8 cellular contexts compared by ENCODE assay signal in the genomic region with DNA sequence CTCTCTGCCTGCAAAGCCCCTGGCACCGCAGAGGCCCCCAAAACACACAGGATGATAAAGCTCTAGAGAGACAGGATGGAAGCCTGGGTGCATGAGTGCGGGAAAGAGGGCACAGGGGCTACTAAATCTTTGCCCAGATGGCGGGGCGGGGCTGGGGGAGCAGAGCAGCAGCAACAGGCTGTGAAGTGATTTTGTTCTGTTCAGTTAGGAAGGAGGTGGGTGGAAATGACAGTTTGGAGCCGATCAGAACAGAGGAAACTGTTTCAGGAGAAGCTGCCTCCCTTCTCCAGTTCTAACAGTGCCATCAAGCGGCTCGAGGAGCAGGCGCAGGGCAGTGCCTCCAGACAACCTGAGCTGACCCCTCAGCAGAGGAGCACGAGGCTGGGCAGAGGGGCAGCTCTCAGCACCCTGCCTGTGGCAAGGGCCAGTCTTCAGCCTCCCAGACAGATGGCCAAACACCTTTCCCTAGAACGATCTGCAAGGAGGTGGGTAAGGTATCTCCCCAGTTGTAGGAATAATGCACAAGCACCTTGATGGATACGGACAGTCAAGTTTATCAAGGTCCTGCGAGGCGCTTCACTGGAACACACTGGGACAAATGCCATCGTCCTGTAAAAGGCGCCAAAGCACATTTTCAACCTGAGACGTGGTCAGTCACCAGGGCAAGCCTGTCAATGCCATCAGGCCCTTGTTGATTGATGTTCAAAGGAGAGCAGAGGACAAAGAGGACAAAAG. TPM values are rescaled to one million over a fixed set of nuclear protein-coding genes. Genes with fewer than 3 reads are reported as not detected.
DNase-seq lines count a peak whose midpoint lies in the region; ATAC-seq and TF ChIP-seq lines count a peak whose summit lies in the region.

No MANE protein-coding gene starts in this region.

- H3K56ac ChIP-seq in mesendoderm (ENCODE audit: low read length) = peak overlapping the region; percentile 35

- H3K79me1 ChIP-seq in mesendoderm (ENCODE audit: low read length) = no peaks in the 10 kb centered on the region

- H4K5ac ChIP-seq in mesendoderm (ENCODE audit: low read length) = no peak overlapping the region

- H3K4me1 ChIP-seq in mesendoderm (ENCODE audit: control insufficient read depth, low read depth, low read length) = no peaks in the 10 kb centered on the region

- no peak overlapping the region for H3K4me2 ChIP-seq in mesendoderm (ENCODE audit: low read length)

- H3K4me3 ChIP-seq in BJ (ENCODE audit: low read depth, low read length) (0 out of 2 replicates have a peak overlapping the region, but pooled peaks have one; percentile 11), mesendoderm (ENCODE audit: low read length) (no peak overlapping the region)

- H3K36me3 ChIP-seq in BJ (ENCODE audit: control insufficient read depth, insufficient read depth, low read length) (no peaks in the 10 kb centered on the region), mesendoderm (ENCODE audit: control insufficient read depth, insufficient read depth, low read length) (no peaks in the 10 kb centered on the region)

- no peak overlapping the region for H4K8ac ChIP-seq in mesendoderm (ENCODE audit: low read depth, low read length)

- H3K36me3 Mint-ChIP-seq in activated CD4-positive, alpha-beta memory T cell treated with anti-CD3 and anti-CD28 coated beads, Interleukin-2, amount 10 ng/mL, durations not matched to agents 7 days and 5 days (ENCODE audit: low read depth) = no peaks in the 10 kb centered on the region

- no peak overlapping the region for H3K4ac ChIP-seq in mesendoderm (ENCODE audit: low read depth, low read length)

- no peak overlapping the region for H2BK120ac ChIP-seq in mesendoderm (ENCODE audit: low read depth, low read length)

- ATAC-seq in GM19372 (IDR thresholded peaks at IDR 0.05; ENCODE audit: low read depth, unreplicated experiment) = peak; percentile 63
- peak; percentile 64 for ATAC-seq in HG03571 (IDR thresholded peaks at IDR 0.05; ENCODE audit: unreplicated experiment)

- H3K9ac ChIP-seq in mesendoderm (ENCODE audit: low read length) = no peak overlapping the region

- H3K9me3 Mint-ChIP-seq in activated CD4-positive, alpha-beta memory T cell treated with anti-CD3 and anti-CD28 coated beads, Interleukin-2, amount 10 ng/mL, durations not matched to agents 7 days and 5 days = no peaks in the 10 kb centered on the region

- H3K27me3 ChIP-seq in BJ (ENCODE audit: control insufficient read depth, insufficient read depth, low read length) (no peaks in the 10 kb centered on the region), mesendoderm (ENCODE audit: insufficient read depth, low read length, poor library complexity) (no peaks in the 10 kb centered on the region)

- H3K27me3 Mint-ChIP-seq in activated CD4-positive, alpha-beta memory T cell treated with anti-CD3 and anti-CD28 coated beads, Interleukin-2, amount 10 ng/mL, durations not matched to agents 7 days and 5 days = no peaks in the 10 kb centered on the region

- peak overlapping the region; percentile 40 for H3K4me3 Mint-ChIP-seq in activated CD4-positive, alpha-beta memory T cell treated with anti-CD3 and anti-CD28 coated beads, Interleukin-2, amount 10 ng/mL, durations not matched to agents 7 days and 5 days

- peak; percentile 97 for TF ChIP-seq CTCF in BJ (IDR thresholded peaks at IDR 0.05; ENCODE audit: insufficient read depth, low read depth, low read length)

- peak overlapping the region; percentile 65 for H3K27ac Mint-ChIP-seq in activated CD4-positive, alpha-beta memory T cell treated with anti-CD3 and anti-CD28 coated beads, Interleukin-2, amount 10 ng/mL, durations not matched to agents 7 days and 5 days

- peaks cover 22% of the 10 kb centered on the region for H3K4me1 Mint-ChIP-seq in activated CD4-positive, alpha-beta memory T cell treated with anti-CD3 and anti-CD28 coated beads, Interleukin-2, amount 10 ng/mL, durations not matched to agents 7 days and 5 days

- DNase-seq in BJ (ENCODE audit: low read depth) = no peak
- peak; percentile 90 for DNase-seq in NCI-H774 (lab: John Stamatoyannopoulos, UW)
- DNase-seq in activated CD4-positive, alpha-beta memory T cell treated with anti-CD3 and anti-CD28 coated beads, Interleukin-2, amount 10 ng/mL, durations not matched to agents 7 days and 5 days = peak; percentile 75
- DNase-seq in effector CD4-positive, alpha-beta T cell = peak; percentile 45
- DNase-seq in mesendoderm = peak; percentile 93
- DNase-seq in stimulated activated CD8-positive, alpha-beta memory T cell treated with anti-CD3 and anti-CD28 coated beads, Interleukin-15, amount 100 ng/mL, for 48 hours (ENCODE audit: low read depth in 2 of 2) = peak; percentile 53 to 58

- H2AK5ac ChIP-seq in mesendoderm (ENCODE audit: low read length) = no peak overlapping the region

- H3K23ac ChIP-seq in mesendoderm (ENCODE audit: low read length) = no peak overlapping the region

- no peak overlapping the region for H3K27ac ChIP-seq in mesendoderm (ENCODE audit: low read depth, low read length)

- no peak overlapping the region for H2BK5ac ChIP-seq in mesendoderm (ENCODE audit: low read length)

- no peak overlapping the region for H2BK15ac ChIP-seq in mesendoderm (replicated peaks; ENCODE audit: low read depth)

- POLR2A ChIA-PET in BJ (lab: Charles Lee) = interaction anchor here (0.5 to 1.5 kb wide), 3 partner anchors 113 to 585 kb away, joined by 3 read pairs; no protein-coding TSS in a partner anchor
- POLR2A ChIA-PET in activated CD4-positive, alpha-beta memory T cell treated with anti-CD3 and anti-CD28 coated beads, Interleukin-2, amount 10 ng/mL, durations not matched to agents 7 days and 5 days (lab: Charles Lee) = interaction anchor here (0.5 to 2.1 kb wide), 13 partner anchors 10 to 585 kb away, joined by 3 to 7 read pairs (median 3); no protein-coding TSS in a partner anchor

- WGBS in mesendoderm (ENCODE audit: extremely low coverage, insufficient coverage, low lambda C conversion rate) = no CpG with 5 or more reads among the region's 16 CpGs

- no peaks in the 10 kb centered on the region for H3K79me2 ChIP-seq in mesendoderm (ENCODE audit: control insufficient read depth, insufficient read depth, low read length)

- peak overlapping the region; percentile 34 for H3K18ac ChIP-seq in mesendoderm (ENCODE audit: low read length)

- CTCF ChIA-PET in BJ (lab: Yijun Ruan, JAX) = interaction anchor here (0.5 to 4.1 kb wide), 34 partner anchors 9 to 776 kb away, joined by 3 to 31 read pairs (median 4); a partner anchor contains a TSS
- CTCF ChIA-PET in activated CD4-positive, alpha-beta memory T cell treated with anti-CD3 and anti-CD28 coated beads, Interleukin-2, amount 10 ng/mL, durations not matched to agents 7 days and 5 days (lab: Charles Lee) = interaction anchor here (0.5 to 4.2 kb wide), 46 partner anchors 8 to 654 kb away, joined by 3 to 47 read pairs (median 4); a partner anchor contains a TSS

RNA-seq across cellular contexts. Expression of a gene that starts 44.9 kb away (rescaled TPM):
- 53.7 and 56.8 TPM in 2 replicates for polyA plus RNA-seq in BJ (2011; rRNA removed)
- 13.7 and 28.7 TPM in 2 replicates for polyA minus RNA-seq in BJ (2011; rRNA and poly(A)+ RNA removed)
- total RNA-seq in activated CD4-positive, alpha-beta memory T cell treated with anti-CD3 and anti-CD28 coated beads, Interleukin-2, amount 10 ng/mL, durations not matched to agents 7 days and 5 days = 10 to 100 TPM; 81.4 to 89.3 TPM
- 153 TPM for polyA plus RNA-seq in mesendoderm (2013, experiment 1 of 2)
- 146 TPM for polyA plus RNA-seq in mesendoderm (2013, experiment 2 of 2)
